In genomic region chr9:72951043-72951442, GRCh38 we compare ENCODE assay signal across 15 cellular contexts. TPM values are rescaled to one million over a fixed set of nuclear protein-coding genes. Genes with fewer than 3 reads are reported as not detected.
A peak's percentile ranks its signal among the peaks of the same experiment; 100 is the strongest.
DNase-seq lines count a peak whose midpoint lies in the region; ATAC-seq and TF ChIP-seq lines count a peak whose summit lies in the region.
"Had no signal": no experiment of that assay in that cellular context is flagged by ENCODE, and none has a peak within 500 bp of the region (broad histone marks: within the 10 kb centered on the region; RNA-seq: fewer than 3 reads in every experiment).

No MANE protein-coding gene starts in this region.

- no peaks in the 10 kb centered on the region for H4K20me1 ChIP-seq in H9 (ENCODE audit: control insufficient read depth, insufficient read depth, insufficient read length)

- H4K8ac ChIP-seq in H9 (replicated peaks; ENCODE audit: insufficient read length, low read depth, low read length) = no peak overlapping the region

- no peak overlapping the region for H3K4ac ChIP-seq in H9 (ENCODE audit: low read depth, low read length)

- no peak overlapping the region for H3K9ac ChIP-seq in H9 (ENCODE audit: extremely low read depth, insufficient read length, low read length)

- peak overlapping the region; percentile 13 to 37 for H3K4me3 ChIP-seq in right atrium auricular region
- peak overlapping the region in 3 of 4 donors; percentile 35 to 56 (median 38) for H3K4me3 ChIP-seq in esophagus squamous epithelium
- H3K4me3 ChIP-seq in vagina = peak overlapping the region; percentile 38 to 43

- no peak overlapping the region for H2BK12ac ChIP-seq in H9 (ENCODE audit: insufficient read length, low read depth, low read length)

- intact Hi-C loops in left ventricle myocardium superior (cut with micrococcal nuclease) = no loop called here
- intact Hi-C loops in esophagus squamous epithelium (cut with DNase I) = no loop called here
- intact Hi-C loops in vagina (cut with DNase I) = no loop called here

- no peak for DNase-seq in right atrium auricular region (ENCODE audit: low spot score)
- no peak for DNase-seq in left ventricle myocardium superior
- no peak for DNase-seq in esophagus squamous epithelium (lab: John Stamatoyannopoulos, UW)
- DNase-seq in progenitor cell of endocrine pancreas (ENCODE audit: low spot score, unreplicated experiment) = no peak
- no peak for DNase-seq in vagina (ENCODE audit: extremely low spot score in 2 of 2)
- no peak for DNase-seq in H9
- no peak for DNase-seq in NCI-H524 treated with DMSO at 0.1 percent for 48 hours (lab: John Stamatoyannopoulos, UW)
- DNase-seq: activated CD8-positive, alpha-beta T cell treated with anti-CD3 and anti-CD28 coated beads for 36 hours; activated gamma-delta T cell; DMS153; NCI-H226; T-helper 2 cell had no signal

- H3K79me2 ChIP-seq in H9 (ENCODE audit: insufficient read depth, low read length) = no peaks in the 10 kb centered on the region

- H3K23me2 ChIP-seq in H9 (ENCODE audit: insufficient read length, low read depth, low read length, poor library complexity, severe bottlenecking) = no peaks in the 10 kb centered on the region

- no peak overlapping the region for H3K4me2 ChIP-seq in H9 (ENCODE audit: insufficient read depth, insufficient read length, low read length)

- no peak for ATAC-seq in left ventricle myocardium superior
- ATAC-seq in activated T-helper 17 cell treated with anti-CD3 and anti-CD28 coated beads, Interleukin-2, amount 50 U/mL, for 72 hours (replicated peaks) = no peak
- ATAC-seq: activated CD8-positive, alpha-beta T cell treated with anti-CD3 and anti-CD28 coated beads for 36 hours had no signal

- H3K18ac ChIP-seq in H9 (ENCODE audit: insufficient read length, low read depth, low read length) = no peak overlapping the region

- 41 to 51% methylated on average over 4 of the region's 4 CpGs for WGBS in esophagus squamous epithelium, 2 donors
- no CpG with 5 or more reads among the region's 4 CpGs for WGBS in H9 (ENCODE audit: extremely low coverage, insufficient read length, low lambda C conversion rate)

- H3K14ac ChIP-seq in H9 (ENCODE audit: insufficient read depth, low read length) = no peak overlapping the region

- H3K9me3 ChIP-seq in right atrium auricular region (no peaks in the 10 kb centered on the region), esophagus squamous epithelium (no peaks in the 10 kb centered on the region), vagina (no peaks in the 10 kb centered on the region), H9 (ENCODE audit: control insufficient read depth, low read depth, low read length) (no peaks in the 10 kb centered on the region)

- no peaks in the 10 kb centered on the region for H3K79me1 ChIP-seq in H9 (ENCODE audit: insufficient read depth, low read depth, low read length, poor library complexity, severe bottlenecking)

- H2BK120ac ChIP-seq in H9 (ENCODE audit: low read depth, low read length, poor library complexity, severe bottlenecking) = no peak overlapping the region

- H3K27me3 Mint-ChIP-seq in progenitor cell of endocrine pancreas (peaks cover 5% of the 10 kb centered on the region), H9 (ENCODE audit: low read depth) (no peaks in the 10 kb centered on the region)
- peaks cover 16% of the 10 kb centered on the region for H3K27me3 Mint-ChIP-seq in activated T-helper 17 cell treated with anti-CD3 and anti-CD28 coated beads, Interleukin-2, amount 50 U/mL, for 72 hours

- no peak overlapping the region for H2AFZ ChIP-seq in H9 (ENCODE audit: low read length)

- H3T11ph ChIP-seq in H9 (ENCODE audit: low read length) = no peak overlapping the region

- H2BK20ac ChIP-seq in H9 (ENCODE audit: low read depth, low read length, poor library complexity, severe bottlenecking) = no peak overlapping the region

- H3K27ac ChIP-seq in right atrium auricular region (peak overlapping the region; percentile 52 to 62), esophagus squamous epithelium (peak overlapping the region in 3 of 4 donors; percentile 1 to 49 (median 37)), vagina (peak overlapping the region; percentile 75), H9 (ENCODE audit: insufficient read length, low read depth, low read length) (no peak overlapping the region)
- H3K27ac ChIP-seq: epithelial cell of prostate had no signal

- H3K36me3 ChIP-seq in right atrium auricular region (no peaks in the 10 kb centered on the region), esophagus squamous epithelium (no peaks in the 10 kb centered on the region), vagina (no peaks in the 10 kb centered on the region)

- H2BK5ac ChIP-seq in H9 (ENCODE audit: insufficient read length, low read length) = no peak overlapping the region

- TF ChIP-seq CTCF in right atrium auricular region (IDR thresholded peaks at IDR 0.05) (no peak), esophagus squamous epithelium (IDR thresholded peaks at IDR 0.05) (no peak), progenitor cell of endocrine pancreas (IDR thresholded peaks at IDR 0.05; ENCODE audit: unreplicated experiment) (no peak), vagina (IDR thresholded peaks at IDR 0.05) (no peak), H9 (conservative IDR thresholded peaks at IDR 0.05) (no peak)

- no peak overlapping the region for H2AK5ac ChIP-seq in H9 (ENCODE audit: insufficient read length, low read length)

- H3K4me1 ChIP-seq in right atrium auricular region = no peaks in the 10 kb centered on the region
- peaks cover 0 to 60% (median 20%) of the 10 kb centered on the region in 3 donors for H3K4me1 ChIP-seq in esophagus squamous epithelium
- peaks cover 44% of the 10 kb centered on the region for H3K4me1 ChIP-seq in vagina
- H3K4me1 ChIP-seq in H9 (ENCODE audit: insufficient read depth, low read length) = peaks cover 2% of the 10 kb centered on the region; the same call in 1 of the 2 replicates

- H3K23ac ChIP-seq in H9 (ENCODE audit: insufficient read length, low read depth, low read length) = no peak overlapping the region

- H3K56ac ChIP-seq in H9 (ENCODE audit: insufficient read length, low read depth, low read length) = no peak overlapping the region

- peak overlapping the region; percentile 68 for H3K4me3 Mint-ChIP-seq in progenitor cell of endocrine pancreas (ENCODE audit: low read depth)
- no peak overlapping the region for H3K4me3 Mint-ChIP-seq in H9
- H3K4me3 Mint-ChIP-seq in activated T-helper 17 cell treated with anti-CD3 and anti-CD28 coated beads, Interleukin-2, amount 50 U/mL, for 72 hours = no peak overlapping the region
- H3K4me3 Mint-ChIP-seq: activated CD8-positive, alpha-beta T cell treated with anti-CD3 and anti-CD28 coated beads for 36 hours had no signal

- no peak for TF ChIP-seq POLR2A in esophagus squamous epithelium (IDR thresholded peaks at IDR 0.05)
- no peak for TF ChIP-seq POLR2A in vagina (IDR thresholded peaks at IDR 0.05)

- H4K5ac ChIP-seq in H9 (ENCODE audit: insufficient read length, low read depth, low read length) = no peak overlapping the region

- H2BK15ac ChIP-seq in H9 (ENCODE audit: low read depth, low read length) = no peak overlapping the region

- H3K36me3 Mint-ChIP-seq in progenitor cell of endocrine pancreas (ENCODE audit: insufficient read depth) (no peaks in the 10 kb centered on the region), H9 (ENCODE audit: insufficient read depth in 1 of 3, low read depth in 3 of 3) (no peaks in the 10 kb centered on the region)
- H3K36me3 Mint-ChIP-seq in activated T-helper 17 cell treated with anti-CD3 and anti-CD28 coated beads, Interleukin-2, amount 50 U/mL, for 72 hours (ENCODE audit: low read depth) = no peaks in the 10 kb centered on the region
- H3K36me3 Mint-ChIP-seq: naive B cell had no signal

- H3K27ac Mint-ChIP-seq in progenitor cell of endocrine pancreas (no peak overlapping the region), H9 (no peak overlapping the region)
- H3K27ac Mint-ChIP-seq in activated T-helper 17 cell treated with anti-CD3 and anti-CD28 coated beads, Interleukin-2, amount 50 U/mL, for 72 hours = no peak overlapping the region
- H3K27ac Mint-ChIP-seq: activated CD8-positive, alpha-beta T cell treated with anti-CD3 and anti-CD28 coated beads for 36 hours; naive B cell had no signal

- H3K9me3 Mint-ChIP-seq in progenitor cell of endocrine pancreas (ENCODE audit: low read depth) = no peaks in the 10 kb centered on the region
- no peaks in the 10 kb centered on the region for H3K9me3 Mint-ChIP-seq in H9
- H3K9me3 Mint-ChIP-seq in activated T-helper 17 cell treated with anti-CD3 and anti-CD28 coated beads, Interleukin-2, amount 50 U/mL, for 72 hours = no peaks in the 10 kb centered on the region
- H3K9me3 Mint-ChIP-seq: activated CD8-positive, alpha-beta T cell treated with anti-CD3 and anti-CD28 coated beads for 36 hours had no signal

- no peak overlapping the region for H4K91ac ChIP-seq in H9 (ENCODE audit: insufficient read length, low read depth, low read length)

- no peaks in the 10 kb centered on the region for H3K27me3 ChIP-seq in right atrium auricular region
- H3K27me3 ChIP-seq in esophagus squamous epithelium = no peaks in the 10 kb centered on the region
- H3K27me3 ChIP-seq in vagina = no peaks in the 10 kb centered on the region
- no peaks in the 10 kb centered on the region for H3K27me3 ChIP-seq in H9 (ENCODE audit: insufficient read depth, low read length)

- peaks cover 53% of the 10 kb centered on the region for H3K4me1 Mint-ChIP-seq in progenitor cell of endocrine pancreas (ENCODE audit: low read depth)
- H3K4me1 Mint-ChIP-seq in H9 = peaks cover 11 to 15% of the 10 kb centered on the region in 2 experiments
- H3K4me1 Mint-ChIP-seq in activated T-helper 17 cell treated with anti-CD3 and anti-CD28 coated beads, Interleukin-2, amount 50 U/mL, for 72 hours = peaks cover 5% of the 10 kb centered on the region

RNA-seq across cellular contexts. Expression of gene ALDH1A1, which starts 1.8 kb away (rescaled TPM):
- total RNA-seq in right atrium auricular region (10 to 100 TPM; 24.0 to 32.2 TPM), left ventricle myocardium superior (23.3 TPM), esophagus squamous epithelium (10 to 100 TPM in 3 of 4 donors, 1 to 10 TPM in 1; 2.9 to 56.6 (median 27.5) TPM), progenitor cell of endocrine pancreas (188 and 219 TPM in 2 replicates), vagina (126 TPM), H9 (2021) (0.68 and 1.1 TPM in 2 replicates)
- total RNA-seq in activated T-helper 17 cell treated with anti-CD3 and anti-CD28 coated beads, Interleukin-2, amount 50 U/mL, for 72 hours = not detected
- total RNA-seq: activated CD8-positive, alpha-beta T cell treated with anti-CD3 and anti-CD28 coated beads for 36 hours had no signal
